ENCODE assay signal across 1 cellular context in genomic region chr9:137240321-137240840, GRCh38.
TF ChIP-seq lines count a peak whose summit lies in the region.

No MANE protein-coding gene starts in this region.

TF ChIP-seq in HepG2, 621 proteins besides CTCF, POLR2A, EP300 and RAD21 (continued from another document and continues in another):
- TF ChIP-seq, protein P1, sequence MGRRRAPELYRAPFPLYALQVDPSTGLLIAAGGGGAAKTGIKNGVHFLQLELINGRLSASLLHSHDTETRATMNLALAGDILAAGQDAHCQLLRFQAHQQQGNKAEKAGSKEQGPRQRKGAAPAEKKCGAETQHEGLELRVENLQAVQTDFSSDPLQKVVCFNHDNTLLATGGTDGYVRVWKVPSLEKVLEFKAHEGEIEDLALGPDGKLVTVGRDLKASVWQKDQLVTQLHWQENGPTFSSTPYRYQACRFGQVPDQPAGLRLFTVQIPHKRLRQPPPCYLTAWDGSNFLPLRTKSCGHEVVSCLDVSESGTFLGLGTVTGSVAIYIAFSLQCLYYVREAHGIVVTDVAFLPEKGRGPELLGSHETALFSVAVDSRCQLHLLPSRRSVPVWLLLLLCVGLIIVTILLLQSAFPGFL (CRISPR knock-in tag; IDR thresholded peaks at IDR 0.05) = no peak; the same call in 1 of the 2 replicates
- TF ChIP-seq ZNF3 (CRISPR knock-in tag; IDR thresholded peaks at IDR 0.05) (no peak), YY1 (IDR thresholded peaks at IDR 0.05; ENCODE audit: insufficient read depth, insufficient replicate concordance, low read depth, low read length) (peak; percentile 29), HIVEP1 (CRISPR knock-in tag; IDR thresholded peaks at IDR 0.05) (no peak), ZIK1 (CRISPR knock-in tag; IDR thresholded peaks at IDR 0.05; ENCODE audit: borderline replicate concordance, low read depth) (no peak; the same call in 1 of the 2 replicates), RFX3 (CRISPR knock-in tag; IDR thresholded peaks at IDR 0.05) (no peak), ZMYM3 (CRISPR knock-in tag; IDR thresholded peaks at IDR 0.05) (0 out of 2 replicates have a peak, but pooled peaks have one; percentile 42), ZSCAN25 (CRISPR knock-in tag; IDR thresholded peaks at IDR 0.05) (peak; percentile 98), KDM3A (CRISPR knock-in tag; IDR thresholded peaks at IDR 0.05; ENCODE audit: low read depth) (0 out of 2 replicates have a peak, but pooled peaks have one; percentile 37), NFYB (CRISPR knock-in tag; IDR thresholded peaks at IDR 0.05) (no peak), GABPB1 (CRISPR knock-in tag; IDR thresholded peaks at IDR 0.05) (no peak), PITX1 (CRISPR knock-in tag; IDR thresholded peaks at IDR 0.05) (0 out of 2 replicates have a peak, but pooled peaks have one; percentile 42), CREB1 (IDR thresholded peaks at IDR 0.05) (no peak), CREB1 (CRISPR knock-in tag; IDR thresholded peaks at IDR 0.05) (no peak), EHMT2 (IDR thresholded peaks at IDR 0.05; ENCODE audit: borderline replicate concordance, low read depth, low read length) (no peak), KDM6A (CRISPR knock-in tag; IDR thresholded peaks at IDR 0.05; ENCODE audit: low read depth) (peak; percentile 20; the same call in 1 of the 2 replicates), FOSL2 (CRISPR knock-in tag; IDR thresholded peaks at IDR 0.05) (no peak), ZNF558 (CRISPR knock-in tag; IDR thresholded peaks at IDR 0.05; ENCODE audit: borderline replicate concordance) (peak; percentile 63; the same call in 1 of the 2 replicates), ZNF143 (CRISPR knock-in tag; IDR thresholded peaks at IDR 0.05) (peak; percentile 71), MYNN (CRISPR knock-in tag; IDR thresholded peaks at IDR 0.05; ENCODE audit: low read depth) (no peak), TFE3 (CRISPR knock-in tag; IDR thresholded peaks at IDR 0.05) (peak; percentile 14; the same call in 1 of the 2 replicates), ZNF501 (CRISPR knock-in tag; IDR thresholded peaks at IDR 0.05) (no peak), MIXL1 (CRISPR knock-in tag; IDR thresholded peaks at IDR 0.05) (no peak), ZNF142 (CRISPR knock-in tag; IDR thresholded peaks at IDR 0.05) (peak; percentile 73), BRD4 (CRISPR knock-in tag; IDR thresholded peaks at IDR 0.05) (no peak; the same call in 1 of the 2 replicates), ZMYM2 (CRISPR knock-in tag; IDR thresholded peaks at IDR 0.05) (no peak; the same call in 1 of the 2 replicates), FLYWCH1 (CRISPR knock-in tag; IDR thresholded peaks at IDR 0.05) (no peak), ZNF589 (CRISPR knock-in tag; conservative IDR thresholded peaks at IDR 0.05) (0 out of 2 replicates have a peak, but pooled peaks have one; percentile 43), HMGXB3 (CRISPR knock-in tag; IDR thresholded peaks at IDR 0.05; ENCODE audit: borderline replicate concordance) (peak; percentile 5; the same call in 1 of the 2 replicates), NFATC3 (CRISPR knock-in tag; IDR thresholded peaks at IDR 0.05) (0 out of 2 replicates have a peak, but pooled peaks have one; percentile 26), MLLT10 (CRISPR knock-in tag; IDR thresholded peaks at IDR 0.05) (no peak), RFXAP (CRISPR knock-in tag; IDR thresholded peaks at IDR 0.05; ENCODE audit: borderline replicate concordance) (peak; percentile 43; the same call in 1 of the 2 replicates), CEBPB (IDR thresholded peaks at IDR 0.05; ENCODE audit: borderline replicate concordance, low read depth, low read length) (no peak), PRDM10 (CRISPR knock-in tag; IDR thresholded peaks at IDR 0.05; ENCODE audit: low read depth) (no peak), SOX6 (IDR thresholded peaks at IDR 0.05) (no peak), SOX6 (CRISPR knock-in tag; IDR thresholded peaks at IDR 0.05) (no peak; the same call in 1 of the 2 replicates), ZNF7 (CRISPR knock-in tag; IDR thresholded peaks at IDR 0.05) (no peak), ZNF44 (CRISPR knock-in tag; IDR thresholded peaks at IDR 0.05) (peak; percentile 70; the same call in 1 of the 2 replicates), NFE2L2 (IDR thresholded peaks at IDR 0.05; ENCODE audit: low read length) (no peak), RORA (CRISPR knock-in tag; IDR thresholded peaks at IDR 0.05) (no peak), IKZF5 (CRISPR knock-in tag; IDR thresholded peaks at IDR 0.05) (peak; percentile 15)
- TF ChIP-seq, protein P2, sequence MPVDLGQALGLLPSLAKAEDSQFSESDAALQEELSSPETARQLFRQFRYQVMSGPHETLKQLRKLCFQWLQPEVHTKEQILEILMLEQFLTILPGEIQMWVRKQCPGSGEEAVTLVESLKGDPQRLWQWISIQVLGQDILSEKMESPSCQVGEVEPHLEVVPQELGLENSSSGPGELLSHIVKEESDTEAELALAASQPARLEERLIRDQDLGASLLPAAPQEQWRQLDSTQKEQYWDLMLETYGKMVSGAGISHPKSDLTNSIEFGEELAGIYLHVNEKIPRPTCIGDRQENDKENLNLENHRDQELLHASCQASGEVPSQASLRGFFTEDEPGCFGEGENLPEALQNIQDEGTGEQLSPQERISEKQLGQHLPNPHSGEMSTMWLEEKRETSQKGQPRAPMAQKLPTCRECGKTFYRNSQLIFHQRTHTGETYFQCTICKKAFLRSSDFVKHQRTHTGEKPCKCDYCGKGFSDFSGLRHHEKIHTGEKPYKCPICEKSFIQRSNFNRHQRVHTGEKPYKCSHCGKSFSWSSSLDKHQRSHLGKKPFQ (CRISPR knock-in tag; IDR thresholded peaks at IDR 0.05; ENCODE audit: insufficient replicate concordance) = no peak
- TF ChIP-seq, protein P3, sequence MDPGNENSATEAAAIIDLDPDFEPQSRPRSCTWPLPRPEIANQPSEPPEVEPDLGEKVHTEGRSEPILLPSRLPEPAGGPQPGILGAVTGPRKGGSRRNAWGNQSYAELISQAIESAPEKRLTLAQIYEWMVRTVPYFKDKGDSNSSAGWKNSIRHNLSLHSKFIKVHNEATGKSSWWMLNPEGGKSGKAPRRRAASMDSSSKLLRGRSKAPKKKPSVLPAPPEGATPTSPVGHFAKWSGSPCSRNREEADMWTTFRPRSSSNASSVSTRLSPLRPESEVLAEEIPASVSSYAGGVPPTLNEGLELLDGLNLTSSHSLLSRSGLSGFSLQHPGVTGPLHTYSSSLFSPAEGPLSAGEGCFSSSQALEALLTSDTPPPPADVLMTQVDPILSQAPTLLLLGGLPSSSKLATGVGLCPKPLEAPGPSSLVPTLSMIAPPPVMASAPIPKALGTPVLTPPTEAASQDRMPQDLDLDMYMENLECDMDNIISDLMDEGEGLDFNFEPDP (CRISPR knock-in tag; conservative IDR thresholded peaks at IDR 0.05) = 0 out of 2 replicates have a peak, but pooled peaks have one; percentile 66
